In the genomic region with DNA sequence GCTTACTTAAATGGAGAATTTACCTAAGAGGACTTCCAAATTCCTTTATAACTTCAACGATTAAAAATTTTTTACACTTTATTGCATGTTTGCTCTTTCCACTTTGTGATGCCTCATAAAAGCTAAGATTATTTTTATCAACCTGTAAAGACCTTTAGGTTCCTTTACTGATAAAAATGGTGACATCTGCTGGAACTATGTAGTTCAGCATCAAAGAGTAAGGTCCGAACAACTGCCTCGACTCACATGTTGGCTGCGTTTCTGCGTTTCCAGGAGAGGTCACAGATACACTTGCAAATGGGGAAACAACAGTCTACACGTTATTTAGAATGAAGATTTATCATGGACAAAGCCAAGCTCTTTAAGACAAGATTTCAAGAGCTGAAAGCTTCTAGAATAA, we compare ENCODE assay signal across 20 cellular contexts. TPM values are rescaled to one million over a fixed set of nuclear protein-coding genes. Genes with fewer than 3 reads are reported as not detected.
DNase-seq lines count a peak whose midpoint lies in the region; ATAC-seq and TF ChIP-seq lines count a peak whose summit lies in the region.
"Had no signal": no experiment of that assay in that cellular context is flagged by ENCODE, and none has a peak within 500 bp of the region (broad histone marks: within the 10 kb centered on the region; RNA-seq: fewer than 3 reads in every experiment).

No MANE protein-coding gene starts in this region.

- peaks cover 1% of the 10 kb centered on the region for H3K27me3 Mint-ChIP-seq in HFFc6 (ENCODE audit: insufficient read depth)
- H3K27me3 Mint-ChIP-seq: activated naive CD4-positive, alpha-beta T cell treated with anti-CD3 and anti-CD28 coated beads, Interleukin-2, amount 10 ng/mL, durations not matched to agents 7 days and 5 days had no signal

- POLR2A ChIA-PET in A673 (lab: Charles Lee; ENCODE audit: low non-redundant PET): interaction anchor here (0.6 kb wide), 1 partner anchor 855 kb away, joined by 3 read pairs; no protein-coding TSS in a partner anchor

- H3K9me3 Mint-ChIP-seq in HFFc6: no peaks in the 10 kb centered on the region
- H3K9me3 Mint-ChIP-seq: activated naive CD4-positive, alpha-beta T cell treated with anti-CD3 and anti-CD28 coated beads, Interleukin-2, amount 10 ng/mL, durations not matched to agents 7 days and 5 days; T-helper 1 cell treated with Interleukin-12 subunit alpha and Interleukin-12 subunit beta and Interleukin-4 antibody, amounts not matched to agents 30 μg/mL and 1 μg/mL, for 36 hours had no signal

- BruUV-seq in A673 (replicated peaks; lab: Mats Ljungman, UMichigan): no TSS peak

- H3K4me3 ChIP-seq in A673 (ENCODE audit: low read depth, low read length, poor library complexity, severe bottlenecking): no peak overlapping the region
- no peak overlapping the region for H3K4me3 ChIP-seq in RWPE2 (ENCODE audit: severe bottlenecking)
- H3K4me3 ChIP-seq: breast epithelium, K562, left ventricle myocardium inferior had no signal

- in situ Hi-C loops in G401 (cut with HindIII; ENCODE audit: low sequenced_read_pairs): no loop called here

- H3K4me1 ChIP-seq in A673 (ENCODE audit: insufficient read depth, low read length, poor library complexity, severe bottlenecking): peaks cover 24% of the 10 kb centered on the region
- H3K4me1 ChIP-seq in RWPE2 (ENCODE audit: insufficient read depth, poor library complexity, severe bottlenecking): peaks cover 4% of the 10 kb centered on the region
- H3K4me1 ChIP-seq: breast epithelium had no signal

- CTCF ChIA-PET in A673 (lab: Charles Lee): no interaction called here

- H3K36me3 ChIP-seq in A673 (ENCODE audit: insufficient read depth, low read length, poor library complexity, severe bottlenecking) (no peaks in the 10 kb centered on the region), RWPE2 (ENCODE audit: low read depth) (no peaks in the 10 kb centered on the region)
- H3K36me3 ChIP-seq: breast epithelium, left ventricle myocardium inferior had no signal

- H3K27ac Mint-ChIP-seq in HFFc6: peak overlapping the region; percentile 57
- H3K27ac Mint-ChIP-seq: activated CD4-positive, alpha-beta T cell treated with anti-CD3 and anti-CD28 coated beads for 36 hours; activated naive CD4-positive, alpha-beta T cell treated with anti-CD3 and anti-CD28 coated beads, Interleukin-2, amount 10 ng/mL, durations not matched to agents 7 days and 5 days; T-helper 1 cell treated with Interleukin-12 subunit alpha and Interleukin-12 subunit beta and Interleukin-4 antibody, amounts not matched to agents 30 μg/mL and 1 μg/mL, for 36 hours had no signal

- H3K9me3 ChIP-seq in A673 (ENCODE audit: low read depth, low read length, poor library complexity, severe bottlenecking) (no peaks in the 10 kb centered on the region), RWPE2 (ENCODE audit: severe bottlenecking) (peaks cover 2% of the 10 kb centered on the region)
- H3K9me3 ChIP-seq: breast epithelium, left ventricle myocardium inferior had no signal

- peak overlapping the region; percentile 67 for H3K4me3 Mint-ChIP-seq in HFFc6
- H3K4me3 Mint-ChIP-seq: activated CD4-positive, alpha-beta T cell treated with anti-CD3 and anti-CD28 coated beads for 36 hours; activated naive CD4-positive, alpha-beta T cell treated with anti-CD3 and anti-CD28 coated beads, Interleukin-2, amount 10 ng/mL, durations not matched to agents 7 days and 5 days; T-helper 1 cell treated with Interleukin-12 subunit alpha and Interleukin-12 subunit beta and Interleukin-4 antibody, amounts not matched to agents 30 μg/mL and 1 μg/mL, for 36 hours had no signal

- H3K27ac ChIP-seq in A673 (ENCODE audit: low read depth, low read length, poor library complexity, severe bottlenecking) (peak overlapping the region; percentile 4), RWPE2 (ENCODE audit: poor library complexity, severe bottlenecking) (no peak overlapping the region)
- H3K27ac ChIP-seq: breast epithelium, left ventricle myocardium inferior had no signal

- TF ChIP-seq CTCF in A673 (conservative IDR thresholded peaks at IDR 0.05; ENCODE audit: low read depth, low read length) (peak; percentile 52), HFFc6 (IDR thresholded peaks at IDR 0.05) (peak; percentile 35; the same call in 1 of the 2 replicates), RWPE2 (IDR thresholded peaks at IDR 0.05; ENCODE audit: poor library complexity, severe bottlenecking) (peak; percentile 20)

- H3K36me3 Mint-ChIP-seq in HFFc6 (ENCODE audit: low read depth): no peaks in the 10 kb centered on the region
- H3K36me3 Mint-ChIP-seq: activated naive CD4-positive, alpha-beta T cell treated with anti-CD3 and anti-CD28 coated beads, Interleukin-2, amount 10 ng/mL, durations not matched to agents 7 days and 5 days had no signal

- peak; percentile 31; the same call in 1 of the 3 replicates for ATAC-seq in RWPE2 (ENCODE audit: low read depth)
- no peak for ATAC-seq in HG03025 (IDR thresholded peaks at IDR 0.05; ENCODE audit: low FRiP score, unreplicated experiment)
- ATAC-seq in HG03139 (IDR thresholded peaks at IDR 0.05; ENCODE audit: unreplicated experiment): no peak
- ATAC-seq: activated CD4-positive, alpha-beta T cell treated with anti-CD3 and anti-CD28 coated beads for 36 hours; K562 had no signal

- DNase-seq in A673 (ENCODE audit: low spot score) (peak; percentile 52), HFFc6 (no peak), RWPE2 (ENCODE audit: low spot score) (no peak), fibroblast of peridontal ligament (ENCODE audit: extremely low read depth) (peak; percentile 21), G401 (ENCODE audit: low spot score) (no peak)
- no peak for DNase-seq in activated effector memory CD4-positive, alpha-beta T cell treated with Interleukin-2 at 50 U/mL for 16 hours
- DNase-seq: activated CD4-positive, alpha-beta T cell treated with anti-CD3 and anti-CD28 coated beads for 36 hours; activated CD8-positive, alpha-beta memory T cell treated with anti-CD3 and anti-CD28 coated beads, Interleukin-2, amount 50 U/mL, for 4 hours; activated naive CD4-positive, alpha-beta T cell treated with anti-CD3 and anti-CD28 coated beads, Interleukin-2, amount 10 ng/mL, durations not matched to agents 7 days and 5 days; Calu3; effector CD4-positive, alpha-beta T cell; left ventricle myocardium inferior; NCI-H1436; NCI-H446 treated with DMSO at 0.1 percent for 48 hours; posterior cingulate gyrus had no signal

- H3K27me3 ChIP-seq in A673 (replicated peaks; ENCODE audit: insufficient read depth, low read depth, low read length, poor library complexity): no peaks in the 10 kb centered on the region
- no peaks in the 10 kb centered on the region for H3K27me3 ChIP-seq in RWPE2 (ENCODE audit: insufficient read depth, poor library complexity, severe bottlenecking)
- H3K27me3 ChIP-seq: breast epithelium had no signal

- H3K4me1 Mint-ChIP-seq in HFFc6 (ENCODE audit: low read depth): peaks cover 26% of the 10 kb centered on the region
- H3K4me1 Mint-ChIP-seq: activated CD4-positive, alpha-beta T cell treated with anti-CD3 and anti-CD28 coated beads for 36 hours; activated naive CD4-positive, alpha-beta T cell treated with anti-CD3 and anti-CD28 coated beads, Interleukin-2, amount 10 ng/mL, durations not matched to agents 7 days and 5 days had no signal

- intact Hi-C loops in A673 (cut with micrococcal nuclease; ENCODE audit: unreplicated experiment): loop anchor here (2.0 to 10.0 kb wide), 2 partner anchors 109 to 1517 kb away; no protein-coding TSS in a partner anchor

RNA-seq across cellular contexts. Expression of a gene that starts 18.8 kb away (rescaled TPM):
- 56.0 and 58.7 TPM in 2 replicates for total RNA-seq in A673 (2021)
- 10 to 100 TPM; 61.1 to 77.1 (median 71.4) TPM for total RNA-seq in HFFc6 (2021; fragmentation: NEBNext Ultra II Directional; extraction: Animal tissue kit (Norgen Biotek cat#: 25700))
- 32.2 and 80.9 TPM in 2 replicates for total RNA-seq in G401 (2014; rRNA removed; shearing (Covaris generic))

Comparison
In these comparisons a context has a peak if more than half of its experiments do, and no peak if none do; other contexts are left out.
1. DNase-seq: peak in A673 (single experiment) and fibroblast of peridontal ligament (single experiment); none in HFFc6 (single experiment), RWPE2 (single experiment), G401 (single experiment) and activated effector memory CD4-positive, alpha-beta T cell treated with Interleukin-2 at 50 U/mL for 16 hours (single experiment).
2. Peak in every context shown above with its lines, with median percentiles within 50 percentile points of each other: CTCF ChIP-seq.